Comparison of ENCODE assay signal across 8 cellular contexts in the genomic region with DNA sequence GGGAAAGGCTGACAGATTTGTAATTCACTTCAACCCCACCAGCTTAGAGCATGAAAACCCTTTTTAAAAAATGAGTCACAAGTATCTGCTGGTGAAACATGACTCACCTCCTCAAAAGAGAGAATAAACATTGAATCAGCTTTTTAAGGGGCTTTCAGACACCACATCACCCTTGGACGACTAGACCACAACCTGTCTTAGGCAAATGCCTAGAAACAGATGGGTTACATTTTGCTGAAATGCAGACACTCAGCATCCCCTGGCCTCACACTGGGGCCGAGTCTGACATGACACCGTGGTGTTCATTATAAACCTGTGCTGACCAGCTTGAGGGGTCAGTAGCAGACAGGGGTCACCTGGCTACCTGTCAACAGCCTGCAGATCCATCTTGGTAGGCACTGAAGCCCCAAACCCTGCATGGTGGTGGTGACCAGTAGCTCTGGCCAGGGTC.
DNase-seq lines count a peak whose midpoint lies in the region; ATAC-seq and TF ChIP-seq lines count a peak whose summit lies in the region.

No MANE protein-coding gene starts in this region.

- H3K27me3 ChIP-seq in SJCRH30: no peaks in the 10 kb centered on the region

- peaks cover 7% of the 10 kb centered on the region for H3K9me3 ChIP-seq in SJCRH30 (replicated peaks)

- peak overlapping the region; percentile 55 for H3K27ac ChIP-seq in SJCRH30

- no peak for TF ChIP-seq CTCF in HFF-Myc (IDR thresholded peaks at IDR 0.05; ENCODE audit: low read depth, low read length, missing control alignments)

- H3K4me3 ChIP-seq in HFF-Myc (replicated peaks; ENCODE audit: low read depth, low read length) (no peak overlapping the region), SJCRH30 (no peak overlapping the region)

- peak; percentile 81 for ATAC-seq in GM18511 (IDR thresholded peaks at IDR 0.05; ENCODE audit: unreplicated experiment)

- peaks cover 27% of the 10 kb centered on the region for H3K4me1 ChIP-seq in SJCRH30

- no peaks in the 10 kb centered on the region for H3K36me3 ChIP-seq in SJCRH30

- DNase-seq in HFF-Myc (ENCODE audit: extremely low read depth, low read depth) (peak; percentile 67), SJCRH30 (peak; percentile 20 to 53), mesenteric fat pad (ENCODE audit: low spot score) (peak; percentile 37), NCI-H1048 (lab: John Stamatoyannopoulos, UW) (no peak), HuH-7 (ENCODE audit: low spot score) (no peak), 8988T (no peak), NCI-H187 (lab: John Stamatoyannopoulos, UW) (no peak)

Comparison
In these comparisons a context has a peak if more than half of its experiments do, and no peak if none do; other contexts are left out.
1. DNase-seq: peak in HFF-Myc (single experiment), SJCRH30 (2 of 2) and mesenteric fat pad (single experiment); none in NCI-H1048 (single experiment), HuH-7 (single experiment), 8988T (single experiment) and NCI-H187 (0 of 2).